1 cellular context compared by ENCODE assay signal in genomic region chr1:109655624-109656519, GRCh38.
TF ChIP-seq lines count a peak whose summit lies in the region.

GSTM4 (plus strand) TSS chr1:109656099; CDS start chr1:109656390, 291 bp downstream.

TF ChIP-seq in HepG2, 621 proteins besides CTCF, POLR2A, EP300 and RAD21 (continued from another document and continues in another):
- TF ChIP-seq PBX3 (CRISPR knock-in tag; IDR thresholded peaks at IDR 0.05; ENCODE audit: borderline replicate concordance) (no peak), SRY (CRISPR knock-in tag; IDR thresholded peaks at IDR 0.05) (no peak; the same call in 1 of the 2 replicates), SUZ12 (IDR thresholded peaks at IDR 0.05; ENCODE audit: low read depth, low read length) (no peak), PCBP1 (IDR thresholded peaks at IDR 0.05; ENCODE audit: borderline replicate concordance, low read depth, low read length) (no peak), TOE1 (CRISPR knock-in tag; IDR thresholded peaks at IDR 0.05) (0 out of 2 replicates have a peak, but pooled peaks have one; percentile 55), ZNF180 (CRISPR knock-in tag; IDR thresholded peaks at IDR 0.05; ENCODE audit: borderline replicate concordance, low read depth) (no peak), GMEB2 (CRISPR knock-in tag; IDR thresholded peaks at IDR 0.05; ENCODE audit: low read depth) (no peak), ZNF234 (CRISPR knock-in tag; conservative IDR thresholded peaks at IDR 0.05) (no peak; the same call in 1 of the 2 replicates), MAX (IDR thresholded peaks at IDR 0.05) (peak; percentile 63; the same call in 1 of the 2 replicates), ZNF329 (CRISPR knock-in tag; IDR thresholded peaks at IDR 0.05; ENCODE audit: low read depth) (no peak), CEBPZ (IDR thresholded peaks at IDR 0.05; ENCODE audit: low read length) (no peak), DMTF1 (CRISPR knock-in tag; IDR thresholded peaks at IDR 0.05) (no peak), RXRA (CRISPR knock-in tag; IDR thresholded peaks at IDR 0.05) (peak; percentile 71), ZFP1 (CRISPR knock-in tag; IDR thresholded peaks at IDR 0.05) (no peak), SOX13 (IDR thresholded peaks at IDR 0.05) (no peak), SOX13 (CRISPR knock-in tag; conservative IDR thresholded peaks at IDR 0.05 in 1 of 2, IDR thresholded peaks at IDR 0.05 in 1 of 2) (0 out of 4 replicates have a peak, but pooled peaks of 1 of the 2 experiments have one; percentile 14), ZUFSP (CRISPR knock-in tag; IDR thresholded peaks at IDR 0.05; ENCODE audit: borderline replicate concordance) (no peak), ZNF564 (CRISPR knock-in tag; IDR thresholded peaks at IDR 0.05) (0 out of 2 replicates have a peak, but pooled peaks have one; percentile 70), KDM1A (CRISPR knock-in tag; IDR thresholded peaks at IDR 0.05) (no peak), AKNA (CRISPR knock-in tag; IDR thresholded peaks at IDR 0.05; ENCODE audit: borderline replicate concordance) (no peak), AHR (CRISPR knock-in tag; IDR thresholded peaks at IDR 0.05) (peak; percentile 59; the same call in 1 of the 2 replicates), PAWR (CRISPR knock-in tag; IDR thresholded peaks at IDR 0.05; ENCODE audit: borderline replicate concordance) (0 out of 2 replicates have a peak, but pooled peaks have one; percentile 83), RBFOX2 (IDR thresholded peaks at IDR 0.05; ENCODE audit: low read depth, low read length) (peak; percentile 72), HOXA9 (CRISPR knock-in tag; IDR thresholded peaks at IDR 0.05; ENCODE audit: borderline replicate concordance) (no peak; the same call in 1 of the 2 replicates), HNF4G (IDR thresholded peaks at IDR 0.05; ENCODE audit: borderline replicate concordance, low read depth, low read length) (peak; percentile 60; the same call in 1 of the 2 replicates), HNF4G (CRISPR knock-in tag; IDR thresholded peaks at IDR 0.05; ENCODE audit: borderline replicate concordance, low read depth) (peak; percentile 80; the same call in 1 of the 2 replicates), TIGD3 (CRISPR knock-in tag; IDR thresholded peaks at IDR 0.05; ENCODE audit: borderline replicate concordance) (no peak), ZNF704 (CRISPR knock-in tag; IDR thresholded peaks at IDR 0.05; ENCODE audit: borderline replicate concordance) (0 out of 2 replicates have a peak, but pooled peaks have one; percentile 51), ZSCAN31 (CRISPR knock-in tag; IDR thresholded peaks at IDR 0.05; ENCODE audit: low read depth) (0 out of 2 replicates have a peak, but pooled peaks have one; percentile 36), ZNF33B (CRISPR knock-in tag; IDR thresholded peaks at IDR 0.05) (0 out of 2 replicates have a peak, but pooled peaks have one; percentile 66), ZFP36L1 (CRISPR knock-in tag; IDR thresholded peaks at IDR 0.05) (no peak), KDM2A (CRISPR knock-in tag; IDR thresholded peaks at IDR 0.05; ENCODE audit: borderline replicate concordance, low read depth) (peak; percentile 84), ZBTB21 (CRISPR knock-in tag; IDR thresholded peaks at IDR 0.05) (no peak), THAP8 (CRISPR knock-in tag; IDR thresholded peaks at IDR 0.05; ENCODE audit: borderline replicate concordance) (peak; percentile 96; the same call in 1 of the 2 replicates), ZNF800 (CRISPR knock-in tag; IDR thresholded peaks at IDR 0.05) (no peak), GATAD1 (CRISPR knock-in tag; IDR thresholded peaks at IDR 0.05) (peak; percentile 83)
